In the genomic region with DNA sequence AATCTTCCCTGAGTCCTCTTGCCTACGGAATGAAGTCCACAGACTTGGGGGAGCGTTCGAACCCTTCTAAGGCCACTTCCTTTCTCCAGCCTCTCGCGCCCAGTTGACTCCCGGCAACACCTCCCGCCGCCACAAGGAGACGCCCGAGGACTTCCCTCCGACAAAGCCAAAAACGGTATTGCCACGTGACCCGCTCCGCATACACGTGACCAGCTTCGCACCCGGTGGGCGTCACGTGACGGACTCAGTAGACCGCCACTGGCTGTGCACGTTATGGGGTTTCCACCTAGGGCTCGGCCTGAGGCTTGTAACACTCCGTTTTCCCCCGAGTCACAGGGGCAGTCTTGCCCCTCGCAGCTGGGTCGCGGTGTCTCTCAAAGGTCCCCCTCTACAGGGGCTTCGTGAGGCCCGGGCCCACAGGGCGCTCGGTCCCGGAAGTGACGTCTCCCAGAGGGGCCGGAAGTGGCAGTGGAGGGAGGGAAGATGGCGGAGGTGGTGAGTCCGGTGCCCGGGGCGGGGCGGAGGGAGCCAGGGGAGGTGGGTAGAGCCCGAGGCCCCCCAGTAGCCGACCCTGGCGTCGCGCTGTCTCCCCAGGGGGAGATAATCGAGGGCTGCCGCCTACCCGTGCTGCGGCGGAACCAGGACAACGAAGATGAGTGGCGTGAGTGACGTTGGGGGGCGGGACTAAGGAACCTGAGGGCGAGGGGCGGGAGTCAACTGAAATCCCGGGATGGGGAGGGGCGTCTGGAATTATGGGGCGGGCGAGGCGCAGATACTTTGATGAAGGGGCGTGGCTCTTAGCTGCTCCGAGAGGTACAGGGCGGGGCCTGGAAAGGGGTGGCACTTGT, we compare ENCODE assay signal across 1 cellular context.
TF ChIP-seq lines count a peak whose summit lies in the region.

TSS of gene KAT5 (plus strand) at position 468 of the 848 bp plus-strand sequence. CDS start at position 484, 16 bp downstream.

TF ChIP-seq in HepG2, 621 proteins besides CTCF, POLR2A, EP300 and RAD21 (continued from another document and continues in another):
- TF ChIP-seq, protein P1, sequence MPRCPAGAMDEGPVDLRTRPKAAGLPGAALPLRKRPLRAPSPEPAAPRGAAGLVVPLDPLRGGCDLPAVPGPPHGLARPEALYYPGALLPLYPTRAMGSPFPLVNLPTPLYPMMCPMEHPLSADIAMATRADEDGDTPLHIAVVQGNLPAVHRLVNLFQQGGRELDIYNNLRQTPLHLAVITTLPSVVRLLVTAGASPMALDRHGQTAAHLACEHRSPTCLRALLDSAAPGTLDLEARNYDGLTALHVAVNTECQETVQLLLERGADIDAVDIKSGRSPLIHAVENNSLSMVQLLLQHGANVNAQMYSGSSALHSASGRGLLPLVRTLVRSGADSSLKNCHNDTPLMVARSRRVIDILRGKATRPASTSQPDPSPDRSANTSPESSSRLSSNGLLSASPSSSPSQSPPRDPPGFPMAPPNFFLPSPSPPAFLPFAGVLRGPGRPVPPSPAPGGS (CRISPR knock-in tag; IDR thresholded peaks at IDR 0.05) = peak; percentile 97
- TF ChIP-seq NR2C2 (CRISPR knock-in tag; IDR thresholded peaks at IDR 0.05; ENCODE audit: borderline replicate concordance) (peak; percentile 86; the same call in 1 of the 2 replicates), ZNF564 (CRISPR knock-in tag; IDR thresholded peaks at IDR 0.05) (peak; percentile 92), HOXA7 (CRISPR knock-in tag; IDR thresholded peaks at IDR 0.05) (0 out of 2 replicates have a peak, but pooled peaks have one; percentile 72), ZNF530 (CRISPR knock-in tag; IDR thresholded peaks at IDR 0.05; ENCODE audit: low read depth) (no peak), RELA (CRISPR knock-in tag; IDR thresholded peaks at IDR 0.05) (no peak), SMAD3 (CRISPR knock-in tag; IDR thresholded peaks at IDR 0.05) (peak; percentile 98), ZNF121 (CRISPR knock-in tag; IDR thresholded peaks at IDR 0.05) (no peak), ZNF17 (CRISPR knock-in tag; IDR thresholded peaks at IDR 0.05) (no peak), HDAC1 (CRISPR knock-in tag; IDR thresholded peaks at IDR 0.05) (peak; percentile 98), GLMP (CRISPR knock-in tag; IDR thresholded peaks at IDR 0.05; ENCODE audit: borderline replicate concordance) (no peak), TBX3 (IDR thresholded peaks at IDR 0.05; ENCODE audit: borderline replicate concordance) (peak; percentile 99), ZNF432 (CRISPR knock-in tag; IDR thresholded peaks at IDR 0.05; ENCODE audit: borderline replicate concordance) (no peak), ZNF256 (CRISPR knock-in tag; conservative IDR thresholded peaks at IDR 0.05) (no peak; the same call in 1 of the 2 replicates), ZNF274 (CRISPR knock-in tag; IDR thresholded peaks at IDR 0.05) (peak; percentile 98), SYNCRIP (IDR thresholded peaks at IDR 0.05; ENCODE audit: insufficient read depth, low read depth, low read length) (no peak), NR2F2 (IDR thresholded peaks at IDR 0.05; ENCODE audit: borderline replicate concordance, low read depth) (no peak), NFYB (CRISPR knock-in tag; IDR thresholded peaks at IDR 0.05) (peak; percentile 51; the same call in 1 of the 2 replicates), ZNF136 (CRISPR knock-in tag; IDR thresholded peaks at IDR 0.05; ENCODE audit: low read depth) (peak; percentile 99), POLR2G (IDR thresholded peaks at IDR 0.05; ENCODE audit: low read depth, low read length) (peak; percentile 88), CCDC6 (CRISPR knock-in tag; IDR thresholded peaks at IDR 0.05) (peak; percentile 96; the same call in 1 of the 2 replicates), ESRRA (CRISPR knock-in tag; IDR thresholded peaks at IDR 0.05; ENCODE audit: low read depth) (peak; percentile 83), ZSCAN9 (CRISPR knock-in tag; IDR thresholded peaks at IDR 0.05; ENCODE audit: borderline replicate concordance) (peak; percentile 97), ZUFSP (CRISPR knock-in tag; IDR thresholded peaks at IDR 0.05; ENCODE audit: borderline replicate concordance) (no peak), ZZZ3 (CRISPR knock-in tag; IDR thresholded peaks at IDR 0.05; ENCODE audit: borderline replicate concordance) (peak; percentile 83; the same call in 1 of the 2 replicates), ZBTB42 (CRISPR knock-in tag; IDR thresholded peaks at IDR 0.05) (peak; percentile 73; the same call in 1 of the 2 replicates), DPF2 (CRISPR knock-in tag; IDR thresholded peaks at IDR 0.05; ENCODE audit: borderline replicate concordance, low read depth) (no peak), ASH2L (IDR thresholded peaks at IDR 0.05; ENCODE audit: insufficient read length, low read depth, low read length) (peak; percentile 91), RFXAP (CRISPR knock-in tag; IDR thresholded peaks at IDR 0.05; ENCODE audit: borderline replicate concordance) (no peak), CSRNP1 (CRISPR knock-in tag; IDR thresholded peaks at IDR 0.05) (peak; percentile 89), PCBP1 (IDR thresholded peaks at IDR 0.05; ENCODE audit: borderline replicate concordance, low read depth, low read length) (peak; percentile 83; the same call in 1 of the 2 replicates), YEATS4 (CRISPR knock-in tag; IDR thresholded peaks at IDR 0.05; ENCODE audit: borderline replicate concordance) (peak; percentile 94), ZNF83 (CRISPR knock-in tag; IDR thresholded peaks at IDR 0.05; ENCODE audit: borderline replicate concordance) (peak; percentile 95), MTA1 (CRISPR knock-in tag; IDR thresholded peaks at IDR 0.05; ENCODE audit: borderline replicate concordance) (peak; percentile 53; the same call in 1 of the 2 replicates), ZBTB7A (CRISPR knock-in tag; IDR thresholded peaks at IDR 0.05) (peak; percentile 76; the same call in 1 of the 2 replicates), EED (CRISPR knock-in tag; IDR thresholded peaks at IDR 0.05) (peak; percentile 93), SUZ12 (IDR thresholded peaks at IDR 0.05; ENCODE audit: low read depth, low read length) (no peak), ZNF572 (CRISPR knock-in tag; IDR thresholded peaks at IDR 0.05) (0 out of 2 replicates have a peak, but pooled peaks have one; percentile 79), NR2F6 (IDR thresholded peaks at IDR 0.05) (no peak), NR2F6 (CRISPR knock-in tag; IDR thresholded peaks at IDR 0.05) (peak; percentile 66; the same call in 1 of the 2 replicates), RARA (CRISPR knock-in tag; IDR thresholded peaks at IDR 0.05) (peak; percentile 46; the same call in 1 of the 2 replicates), ZNF235 (CRISPR knock-in tag; IDR thresholded peaks at IDR 0.05; ENCODE audit: borderline replicate concordance) (peak; percentile 97; the same call in 1 of the 2 replicates), ZC3H4 (CRISPR knock-in tag; IDR thresholded peaks at IDR 0.05; ENCODE audit: borderline replicate concordance) (no peak), ZFP36 (IDR thresholded peaks at IDR 0.05; ENCODE audit: borderline replicate concordance, low read depth, low read length, partially characterized antibody) (no peak), SETDB1 (CRISPR knock-in tag; IDR thresholded peaks at IDR 0.05; ENCODE audit: borderline replicate concordance) (peak; percentile 93), KLF6 (CRISPR knock-in tag; IDR thresholded peaks at IDR 0.05) (peak; percentile 88)
- TF ChIP-seq, protein P2, sequence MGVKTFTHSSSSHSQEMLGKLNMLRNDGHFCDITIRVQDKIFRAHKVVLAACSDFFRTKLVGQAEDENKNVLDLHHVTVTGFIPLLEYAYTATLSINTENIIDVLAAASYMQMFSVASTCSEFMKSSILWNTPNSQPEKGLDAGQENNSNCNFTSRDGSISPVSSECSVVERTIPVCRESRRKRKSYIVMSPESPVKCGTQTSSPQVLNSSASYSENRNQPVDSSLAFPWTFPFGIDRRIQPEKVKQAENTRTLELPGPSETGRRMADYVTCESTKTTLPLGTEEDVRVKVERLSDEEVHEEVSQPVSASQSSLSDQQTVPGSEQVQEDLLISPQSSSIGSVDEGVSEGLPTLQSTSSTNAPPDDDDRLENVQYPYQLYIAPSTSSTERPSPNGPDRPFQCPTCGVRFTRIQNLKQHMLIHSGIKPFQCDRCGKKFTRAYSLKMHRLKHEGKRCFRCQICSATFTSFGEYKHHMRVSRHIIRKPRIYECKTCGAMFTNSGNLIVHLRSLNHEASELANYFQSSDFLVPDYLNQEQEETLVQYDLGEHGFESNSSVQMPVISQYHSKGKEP (CRISPR knock-in tag; IDR thresholded peaks at IDR 0.05) = peak; percentile 69; the same call in 1 of the 2 replicates
- TF ChIP-seq, protein P3, sequence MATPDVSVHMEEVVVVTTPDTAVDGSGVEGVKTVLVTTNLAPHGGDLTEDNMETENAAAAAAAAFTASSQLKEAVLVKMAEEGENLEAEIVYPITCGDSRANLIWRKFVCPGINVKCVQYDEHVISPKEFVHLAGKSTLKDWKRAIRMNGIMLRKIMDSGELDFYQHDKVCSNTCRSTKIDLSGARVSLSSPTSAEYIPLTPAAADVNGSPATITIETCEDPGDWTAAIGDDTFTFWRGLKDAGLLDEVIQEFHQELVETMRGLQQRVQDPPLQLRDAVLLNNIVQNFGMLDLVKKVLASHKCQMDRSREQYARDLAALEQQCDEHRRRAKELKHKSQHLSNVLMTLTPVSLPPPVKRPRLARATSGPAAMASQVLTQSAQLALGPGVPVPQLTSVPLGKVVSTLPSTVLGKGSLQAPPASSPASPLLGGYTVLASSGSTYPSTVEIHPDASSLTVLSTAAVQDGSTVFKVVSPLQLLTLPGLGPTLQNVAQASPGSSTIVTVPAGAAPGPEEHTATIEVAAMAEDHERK (CRISPR knock-in tag; IDR thresholded peaks at IDR 0.05; ENCODE audit: low read depth) = 0 out of 2 replicates have a peak, but pooled peaks have one; percentile 44
- TF ChIP-seq, protein P4, sequence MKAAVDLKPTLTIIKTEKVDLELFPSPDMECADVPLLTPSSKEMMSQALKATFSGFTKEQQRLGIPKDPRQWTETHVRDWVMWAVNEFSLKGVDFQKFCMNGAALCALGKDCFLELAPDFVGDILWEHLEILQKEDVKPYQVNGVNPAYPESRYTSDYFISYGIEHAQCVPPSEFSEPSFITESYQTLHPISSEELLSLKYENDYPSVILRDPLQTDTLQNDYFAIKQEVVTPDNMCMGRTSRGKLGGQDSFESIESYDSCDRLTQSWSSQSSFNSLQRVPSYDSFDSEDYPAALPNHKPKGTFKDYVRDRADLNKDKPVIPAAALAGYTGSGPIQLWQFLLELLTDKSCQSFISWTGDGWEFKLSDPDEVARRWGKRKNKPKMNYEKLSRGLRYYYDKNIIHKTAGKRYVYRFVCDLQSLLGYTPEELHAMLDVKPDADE (CRISPR knock-in tag; IDR thresholded peaks at IDR 0.05) = no peak
- TF ChIP-seq, protein P5, sequence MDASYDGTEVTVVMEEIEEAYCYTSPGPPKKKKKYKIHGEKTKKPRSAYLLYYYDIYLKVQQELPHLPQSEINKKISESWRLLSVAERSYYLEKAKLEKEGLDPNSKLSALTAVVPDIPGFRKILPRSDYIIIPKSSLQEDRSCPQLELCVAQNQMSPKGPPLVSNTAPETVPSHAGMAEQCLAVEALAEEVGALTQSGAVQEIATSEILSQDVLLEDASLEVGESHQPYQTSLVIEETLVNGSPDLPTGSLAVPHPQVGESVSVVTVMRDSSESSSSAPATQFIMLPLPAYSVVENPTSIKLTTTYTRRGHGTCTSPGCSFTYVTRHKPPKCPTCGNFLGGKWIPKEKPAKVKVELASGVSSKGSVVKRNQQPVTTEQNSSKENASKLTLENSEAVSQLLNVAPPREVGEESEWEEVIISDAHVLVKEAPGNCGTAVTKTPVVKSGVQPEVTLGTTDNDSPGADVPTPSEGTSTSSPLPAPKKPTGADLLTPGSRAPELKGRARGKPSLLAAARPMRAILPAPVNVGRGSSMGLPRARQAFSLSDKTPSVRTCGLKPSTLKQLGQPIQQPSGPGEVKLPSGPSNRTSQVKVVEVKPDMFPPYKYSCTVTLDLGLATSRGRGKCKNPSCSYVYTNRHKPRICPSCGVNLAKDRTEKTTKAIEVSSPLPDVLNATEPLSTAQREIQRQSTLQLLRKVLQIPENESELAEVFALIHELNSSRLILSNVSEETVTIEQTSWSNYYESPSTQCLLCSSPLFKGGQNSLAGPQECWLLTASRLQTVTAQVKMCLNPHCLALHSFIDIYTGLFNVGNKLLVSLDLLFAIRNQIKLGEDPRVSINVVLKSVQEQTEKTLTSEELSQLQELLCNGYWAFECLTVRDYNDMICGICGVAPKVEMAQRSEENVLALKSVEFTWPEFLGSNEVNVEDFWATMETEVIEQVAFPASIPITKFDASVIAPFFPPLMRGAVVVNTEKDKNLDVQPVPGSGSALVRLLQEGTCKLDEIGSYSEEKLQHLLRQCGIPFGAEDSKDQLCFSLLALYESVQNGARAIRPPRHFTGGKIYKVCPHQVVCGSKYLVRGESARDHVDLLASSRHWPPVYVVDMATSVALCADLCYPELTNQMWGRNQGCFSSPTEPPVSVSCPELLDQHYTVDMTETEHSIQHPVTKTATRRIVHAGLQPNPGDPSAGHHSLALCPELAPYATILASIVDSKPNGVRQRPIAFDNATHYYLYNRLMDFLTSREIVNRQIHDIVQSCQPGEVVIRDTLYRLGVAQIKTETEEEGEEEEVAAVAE (CRISPR knock-in tag; IDR thresholded peaks at IDR 0.05; ENCODE audit: borderline replicate concordance) = peak; percentile 86; the same call in 1 of the 2 replicates
